In the genomic region with DNA sequence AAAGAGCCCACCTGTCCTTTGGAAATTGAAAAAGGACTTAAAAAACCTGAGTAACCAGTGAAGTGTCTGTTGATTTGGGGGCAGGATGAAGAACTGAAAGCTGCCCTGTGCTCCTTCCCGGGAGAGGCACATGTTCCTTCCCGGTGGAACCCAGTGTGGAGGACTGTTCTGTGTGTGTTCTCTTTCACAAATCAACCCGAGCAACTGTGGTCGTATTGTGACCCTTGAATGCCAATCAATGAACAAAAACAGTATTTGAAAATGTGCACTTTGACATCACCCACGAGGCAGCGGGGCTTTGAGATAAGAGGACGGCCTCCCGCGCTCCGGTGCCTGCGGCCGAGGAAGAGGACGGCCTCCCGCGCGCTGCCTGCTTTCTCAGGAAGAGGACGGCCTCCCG, we compare ENCODE assay signal across 21 cellular contexts.
DNase-seq lines count a peak whose midpoint lies in the region; ATAC-seq and TF ChIP-seq lines count a peak whose summit lies in the region.
"Had no signal": no experiment of that assay in that cellular context is flagged by ENCODE, and none has a peak within 500 bp of the region (broad histone marks: within the 10 kb centered on the region; RNA-seq: fewer than 3 reads in every experiment).

No MANE protein-coding gene starts in this region.

- POLR2A ChIA-PET in activated CD4-positive, alpha-beta memory T cell treated with anti-CD3 and anti-CD28 coated beads for 36 hours (lab: Charles Lee): no interaction called here
- POLR2A ChIA-PET in activated CD4-positive, alpha-beta memory T cell treated with anti-CD3 and anti-CD28 coated beads, Interleukin-2, amount 10 ng/mL, durations not matched to agents 7 days and 5 days (lab: Charles Lee): no interaction called here
- POLR2A ChIA-PET in PC-9 (lab: Charles Lee; ENCODE audit: unreplicated experiment): no interaction called here

- ATAC-seq in T-helper 17 cell: no peak
- no peak for ATAC-seq in GM21737 (IDR thresholded peaks at IDR 0.05; ENCODE audit: unreplicated experiment)
- ATAC-seq: A549, HepG2 had no signal

- H2AFZ ChIP-seq in PC-9: no peak overlapping the region
- H2AFZ ChIP-seq: GM23248 had no signal

- H3K9me3 Mint-ChIP-seq in activated CD4-positive, alpha-beta memory T cell treated with anti-CD3 and anti-CD28 coated beads for 36 hours: no peaks in the 10 kb centered on the region
- no peaks in the 10 kb centered on the region for H3K9me3 Mint-ChIP-seq in activated CD4-positive, alpha-beta memory T cell treated with anti-CD3 and anti-CD28 coated beads, Interleukin-2, amount 10 ng/mL, durations not matched to agents 7 days and 5 days
- H3K9me3 Mint-ChIP-seq: CD4-positive, alpha-beta T cell; IgD-negative memory B cell had no signal

- H3K4me1 Mint-ChIP-seq in activated CD4-positive, alpha-beta memory T cell treated with anti-CD3 and anti-CD28 coated beads for 36 hours (ENCODE audit: low read depth): peaks cover 29% of the 10 kb centered on the region
- H3K4me1 Mint-ChIP-seq in activated CD4-positive, alpha-beta memory T cell treated with anti-CD3 and anti-CD28 coated beads, Interleukin-2, amount 10 ng/mL, durations not matched to agents 7 days and 5 days: peaks cover 10% of the 10 kb centered on the region
- H3K4me1 Mint-ChIP-seq in T-helper 17 cell: no peaks in the 10 kb centered on the region

- H3K36me3 ChIP-seq in PC-9 (ENCODE audit: low read depth): no peaks in the 10 kb centered on the region
- H3K36me3 ChIP-seq: HAP-1 had no signal

- no peak for DNase-seq in activated CD4-positive, alpha-beta memory T cell treated with anti-CD3 and anti-CD28 coated beads for 36 hours
- no peak for DNase-seq in activated CD4-positive, alpha-beta memory T cell treated with anti-CD3 and anti-CD28 coated beads, Interleukin-2, amount 10 ng/mL, durations not matched to agents 7 days and 5 days
- DNase-seq in T-helper 17 cell (no peak), fibroblast of villous mesenchyme (ENCODE audit: low read depth) (no peak), PC-9 (no peak)
- DNase-seq in effector CD8-positive, alpha-beta T cell (lab: John Stamatoyannopoulos, UW): no peak
- DNase-seq: AML-193; CD4-positive, alpha-beta T cell; COR-L47; DMS 273 treated with DMSO at 0.1 percent for 48 hours; DMS53; DND-41; EL; GM23248 had no signal

- intact Hi-C loops in activated CD4-positive, alpha-beta memory T cell treated with anti-CD3 and anti-CD28 coated beads for 36 hours (cut with micrococcal nuclease): loop anchor here (2.0 kb wide), 1 partner anchor 191 kb away; no protein-coding TSS in a partner anchor
- intact Hi-C loops in PC-9 (cut with micrococcal nuclease; ENCODE audit: unreplicated experiment): no loop called here

- no peaks in the 10 kb centered on the region for H3K36me3 Mint-ChIP-seq in activated CD4-positive, alpha-beta memory T cell treated with anti-CD3 and anti-CD28 coated beads for 36 hours
- no peaks in the 10 kb centered on the region for H3K36me3 Mint-ChIP-seq in activated CD4-positive, alpha-beta memory T cell treated with anti-CD3 and anti-CD28 coated beads, Interleukin-2, amount 10 ng/mL, durations not matched to agents 7 days and 5 days (ENCODE audit: low read depth)
- H3K36me3 Mint-ChIP-seq in T-helper 17 cell (ENCODE audit: low read depth): no peaks in the 10 kb centered on the region

- TF ChIP-seq CTCF in fibroblast of villous mesenchyme (IDR thresholded peaks at IDR 0.05; ENCODE audit: insufficient read depth, low read depth, low read length) (no peak), PC-9 (conservative IDR thresholded peaks at IDR 0.05) (no peak)

- peaks cover 7% of the 10 kb centered on the region for H3K27me3 Mint-ChIP-seq in activated CD4-positive, alpha-beta memory T cell treated with anti-CD3 and anti-CD28 coated beads for 36 hours
- peaks cover 10% of the 10 kb centered on the region for H3K27me3 Mint-ChIP-seq in activated CD4-positive, alpha-beta memory T cell treated with anti-CD3 and anti-CD28 coated beads, Interleukin-2, amount 10 ng/mL, durations not matched to agents 7 days and 5 days
- H3K27me3 Mint-ChIP-seq in T-helper 17 cell: no peaks in the 10 kb centered on the region

- H3K4me1 ChIP-seq in PC-9 (replicated peaks; ENCODE audit: insufficient read depth): no peaks in the 10 kb centered on the region
- H3K4me1 ChIP-seq: A549, HAP-1 had no signal

- no peaks in the 10 kb centered on the region for H3K9me3 ChIP-seq in T-helper 17 cell (ENCODE audit: control insufficient read depth, low read length, poor library complexity, severe bottlenecking)
- no peaks in the 10 kb centered on the region for H3K9me3 ChIP-seq in PC-9 (ENCODE audit: insufficient read depth, low read depth)
- H3K9me3 ChIP-seq: A549, HAP-1 had no signal

- peak overlapping the region; percentile 42 for H3K4me3 ChIP-seq in fibroblast of villous mesenchyme (ENCODE audit: low read depth, low read length)
- H3K4me3 ChIP-seq in PC-9: no peak overlapping the region
- H3K4me3 ChIP-seq: A549, GM23248, HAP-1 had no signal

- BruUV-seq in PC-9 (replicated peaks; lab: Mats Ljungman, UMichigan): no TSS peak

- no peaks in the 10 kb centered on the region for H3K9me2 ChIP-seq in PC-9 (ENCODE audit: insufficient read depth)

- H3K4me3 Mint-ChIP-seq in activated CD4-positive, alpha-beta memory T cell treated with anti-CD3 and anti-CD28 coated beads for 36 hours: no peak overlapping the region
- no peak overlapping the region for H3K4me3 Mint-ChIP-seq in activated CD4-positive, alpha-beta memory T cell treated with anti-CD3 and anti-CD28 coated beads, Interleukin-2, amount 10 ng/mL, durations not matched to agents 7 days and 5 days
- H3K4me3 Mint-ChIP-seq in T-helper 17 cell: peak overlapping the region; percentile 5
- H3K4me3 Mint-ChIP-seq: CD4-positive, alpha-beta T cell; IgD-negative memory B cell had no signal

- H3K27me3 ChIP-seq in PC-9 (ENCODE audit: insufficient read depth, low read depth): peaks cover 92% of the 10 kb centered on the region

- H3K79me2 ChIP-seq in PC-9 (ENCODE audit: low read depth): no peaks in the 10 kb centered on the region

- H3F3A ChIP-seq in PC-9 (ENCODE audit: insufficient read depth, low read depth): no peaks in the 10 kb centered on the region

- peak overlapping the region; percentile 30 for H3K27ac Mint-ChIP-seq in activated CD4-positive, alpha-beta memory T cell treated with anti-CD3 and anti-CD28 coated beads for 36 hours
- no peak overlapping the region for H3K27ac Mint-ChIP-seq in activated CD4-positive, alpha-beta memory T cell treated with anti-CD3 and anti-CD28 coated beads, Interleukin-2, amount 10 ng/mL, durations not matched to agents 7 days and 5 days
- peak overlapping the region; percentile 29 for H3K27ac Mint-ChIP-seq in T-helper 17 cell
- H3K27ac Mint-ChIP-seq: CD4-positive, alpha-beta T cell; IgD-negative memory B cell had no signal

- no peak overlapping the region for H3K27ac ChIP-seq in PC-9
- H3K27ac ChIP-seq: 22Rv1, A549, C4-2B, GM23248 had no signal

- H4K20me1 ChIP-seq in PC-9 (ENCODE audit: insufficient read depth): no peaks in the 10 kb centered on the region

- no peak overlapping the region for H3K4me2 ChIP-seq in PC-9
- H3K4me2 ChIP-seq: A549 had no signal

- CTCF ChIA-PET in activated CD4-positive, alpha-beta memory T cell treated with anti-CD3 and anti-CD28 coated beads for 36 hours (lab: Charles Lee): no interaction called here
- CTCF ChIA-PET in activated CD4-positive, alpha-beta memory T cell treated with anti-CD3 and anti-CD28 coated beads, Interleukin-2, amount 10 ng/mL, durations not matched to agents 7 days and 5 days (lab: Charles Lee): no interaction called here
- CTCF ChIA-PET in PC-9 (lab: Charles Lee): no interaction called here
